21 cellular contexts compared by ENCODE assay signal in the genomic region with DNA sequence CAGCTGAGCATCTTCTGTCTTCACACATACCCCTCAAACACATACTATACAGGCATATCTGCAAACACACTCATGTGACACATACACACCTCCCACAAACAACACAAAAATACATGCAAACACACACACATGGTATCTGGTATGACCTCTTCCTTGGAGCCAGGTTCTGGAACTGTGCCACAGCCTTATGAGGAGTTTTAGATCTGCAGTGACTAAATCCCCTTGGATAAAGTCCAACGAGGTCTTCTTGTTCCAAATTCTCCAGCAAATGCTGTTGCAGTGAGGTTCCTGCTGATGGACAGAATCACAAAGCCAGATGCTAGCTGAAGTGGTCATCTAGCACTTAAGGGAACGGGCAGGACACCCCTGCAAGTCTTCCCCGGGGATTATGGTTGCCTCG.
DNase-seq lines count a peak whose midpoint lies in the region; ATAC-seq and TF ChIP-seq lines count a peak whose summit lies in the region.
"Had no signal": no experiment of that assay in that cellular context is flagged by ENCODE, and none has a peak within 500 bp of the region (broad histone marks: within the 10 kb centered on the region; RNA-seq: fewer than 3 reads in every experiment).

No MANE protein-coding gene starts in this region.

- H3K4me3 ChIP-seq in fibroblast of mammary gland (ENCODE audit: control insufficient read depth, low read depth, low read length) (no peak overlapping the region), skeletal muscle cell (ENCODE audit: low read depth, low read length) (no peak overlapping the region)
- H3K4me3 ChIP-seq: BLaER1 treated with 17β-estradiol and CSF1 and Interleukin-3, amounts not matched to agents 10 nM and 100 nM; prostate gland had no signal

- peak; percentile 14; the same call in 1 of the 3 replicates for ATAC-seq in SK-N-SH treated with all-trans-retinoic acid at 6 μM for 48 hours
- no peak for ATAC-seq in stimulated activated naive CD8-positive, alpha-beta T cell treated with anti-CD3 and anti-CD28 coated beads, Interleukin-15, Interleukin-2, amounts not matched to agents 100 U/mL and 50 U/mL, for 24 hours
- no peak for ATAC-seq in HG03460 (IDR thresholded peaks at IDR 0.05; ENCODE audit: unreplicated experiment)
- ATAC-seq: activated CD8-positive, alpha-beta T cell treated with anti-CD3 and anti-CD28 coated beads for 36 hours; natural killer cell treated with Interleukin-12 subunit alpha and Interleukin-12 subunit beta and Interleukin-15 and Interleukin-18, amount 100 ng/mL, for 72 hours had no signal

- no peak for TF ChIP-seq CTCF in fibroblast of mammary gland (conservative IDR thresholded peaks at IDR 0.05; ENCODE audit: control insufficient read depth, insufficient read depth, low read depth, low read length)

- DNase-seq in DMS79 treated with DMSO at 0.1 percent for 48 hours (lab: John Stamatoyannopoulos, UW) (peak; percentile 61), DMS79 (lab: John Stamatoyannopoulos, UW) (no peak), fibroblast of mammary gland (ENCODE audit: low read depth) (peak; percentile 95), skeletal muscle cell (ENCODE audit: low read depth) (peak; percentile 69), Kasumi-1 (lab: John Stamatoyannopoulos, UW) (no peak)
- no peak for DNase-seq in stimulated activated naive CD8-positive, alpha-beta T cell treated with anti-CD3 and anti-CD28 coated beads, Interleukin-15, Interleukin-2, amounts not matched to agents 100 U/mL and 50 U/mL, for 24 hours
- DNase-seq: 8988T; activated CD8-positive, alpha-beta T cell treated with anti-CD3 and anti-CD28 coated beads for 36 hours; activated naive CD8-positive, alpha-beta T cell treated with anti-CD3 and anti-CD28 coated beads, Interleukin-2, amount 10 ng/mL, durations not matched to agents 7 days and 5 days; DMS153; endodermal cell; H9; NCI-H146; SHP77 treated with DMSO at 0.1 percent for 48 hours; stimulated activated CD4-positive, alpha-beta T cell treated with anti-CD3 and anti-CD28 coated beads, Interleukin-12 subunit alpha, Interleukin-12 subunit beta, amount 100 ng/mL, for 4 hours; stimulated activated naive CD4-positive, alpha-beta T cell had no signal

TF ChIP-seq in SK-N-SH treated with all-trans-retinoic acid at 6 μM for 48 hours, 23 proteins besides CTCF, POLR2A, EP300 and RAD21:
- TF ChIP-seq TOX (CRISPR knock-in tag; IDR thresholded peaks at IDR 0.05; ENCODE audit: borderline replicate concordance) (no peak), ZFP30 (CRISPR knock-in tag; IDR thresholded peaks at IDR 0.05) (no peak), ZNF565 (CRISPR knock-in tag; conservative IDR thresholded peaks at IDR 0.05; ENCODE audit: low read depth) (no peak), ISL1 (CRISPR knock-in tag; IDR thresholded peaks at IDR 0.05) (no peak), PPARA (CRISPR knock-in tag; IDR thresholded peaks at IDR 0.05; ENCODE audit: borderline replicate concordance) (no peak), ZFP3 (CRISPR knock-in tag; IDR thresholded peaks at IDR 0.05) (no peak), TCF4 (CRISPR knock-in tag; IDR thresholded peaks at IDR 0.05; ENCODE audit: borderline replicate concordance) (no peak), ZNF70 (CRISPR knock-in tag; IDR thresholded peaks at IDR 0.05) (no peak), OSR1 (CRISPR knock-in tag; IDR thresholded peaks at IDR 0.05) (no peak), RARB (CRISPR knock-in tag; IDR thresholded peaks at IDR 0.05) (no peak), SNAI2 (CRISPR knock-in tag; IDR thresholded peaks at IDR 0.05) (no peak), ZNF8 (CRISPR knock-in tag; IDR thresholded peaks at IDR 0.05) (no peak), CSDC2 (CRISPR knock-in tag; IDR thresholded peaks at IDR 0.05) (no peak)
- TF ChIP-seq, protein P1, sequence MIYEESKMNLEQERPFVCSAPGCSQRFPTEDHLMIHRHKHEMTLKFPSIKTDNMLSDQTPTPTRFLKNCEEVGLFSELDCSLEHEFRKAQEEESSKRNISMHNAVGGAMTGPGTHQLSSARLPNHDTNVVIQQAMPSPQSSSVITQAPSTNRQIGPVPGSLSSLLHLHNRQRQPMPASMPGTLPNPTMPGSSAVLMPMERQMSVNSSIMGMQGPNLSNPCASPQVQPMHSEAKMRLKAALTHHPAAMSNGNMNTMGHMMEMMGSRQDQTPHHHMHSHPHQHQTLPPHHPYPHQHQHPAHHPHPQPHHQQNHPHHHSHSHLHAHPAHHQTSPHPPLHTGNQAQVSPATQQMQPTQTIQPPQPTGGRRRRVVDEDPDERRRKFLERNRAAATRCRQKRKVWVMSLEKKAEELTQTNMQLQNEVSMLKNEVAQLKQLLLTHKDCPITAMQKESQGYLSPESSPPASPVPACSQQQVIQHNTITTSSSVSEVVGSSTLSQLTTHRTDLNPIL (CRISPR knock-in tag; IDR thresholded peaks at IDR 0.05; ENCODE audit: low read depth): no peak
- TF ChIP-seq, protein P2, sequence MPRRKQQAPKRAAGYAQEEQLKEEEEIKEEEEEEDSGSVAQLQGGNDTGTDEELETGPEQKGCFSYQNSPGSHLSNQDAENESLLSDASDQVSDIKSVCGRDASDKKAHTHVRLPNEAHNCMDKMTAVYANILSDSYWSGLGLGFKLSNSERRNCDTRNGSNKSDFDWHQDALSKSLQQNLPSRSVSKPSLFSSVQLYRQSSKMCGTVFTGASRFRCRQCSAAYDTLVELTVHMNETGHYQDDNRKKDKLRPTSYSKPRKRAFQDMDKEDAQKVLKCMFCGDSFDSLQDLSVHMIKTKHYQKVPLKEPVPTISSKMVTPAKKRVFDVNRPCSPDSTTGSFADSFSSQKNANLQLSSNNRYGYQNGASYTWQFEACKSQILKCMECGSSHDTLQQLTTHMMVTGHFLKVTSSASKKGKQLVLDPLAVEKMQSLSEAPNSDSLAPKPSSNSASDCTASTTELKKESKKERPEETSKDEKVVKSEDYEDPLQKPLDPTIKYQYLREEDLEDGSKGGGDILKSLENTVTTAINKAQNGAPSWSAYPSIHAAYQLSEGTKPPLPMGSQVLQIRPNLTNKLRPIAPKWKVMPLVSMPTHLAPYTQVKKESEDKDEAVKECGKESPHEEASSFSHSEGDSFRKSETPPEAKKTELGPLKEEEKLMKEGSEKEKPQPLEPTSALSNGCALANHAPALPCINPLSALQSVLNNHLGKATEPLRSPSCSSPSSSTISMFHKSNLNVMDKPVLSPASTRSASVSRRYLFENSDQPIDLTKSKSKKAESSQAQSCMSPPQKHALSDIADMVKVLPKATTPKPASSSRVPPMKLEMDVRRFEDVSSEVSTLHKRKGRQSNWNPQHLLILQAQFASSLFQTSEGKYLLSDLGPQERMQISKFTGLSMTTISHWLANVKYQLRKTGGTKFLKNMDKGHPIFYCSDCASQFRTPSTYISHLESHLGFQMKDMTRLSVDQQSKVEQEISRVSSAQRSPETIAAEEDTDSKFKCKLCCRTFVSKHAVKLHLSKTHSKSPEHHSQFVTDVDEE (CRISPR knock-in tag; IDR thresholded peaks at IDR 0.05): no peak
- TF ChIP-seq, protein P3, sequence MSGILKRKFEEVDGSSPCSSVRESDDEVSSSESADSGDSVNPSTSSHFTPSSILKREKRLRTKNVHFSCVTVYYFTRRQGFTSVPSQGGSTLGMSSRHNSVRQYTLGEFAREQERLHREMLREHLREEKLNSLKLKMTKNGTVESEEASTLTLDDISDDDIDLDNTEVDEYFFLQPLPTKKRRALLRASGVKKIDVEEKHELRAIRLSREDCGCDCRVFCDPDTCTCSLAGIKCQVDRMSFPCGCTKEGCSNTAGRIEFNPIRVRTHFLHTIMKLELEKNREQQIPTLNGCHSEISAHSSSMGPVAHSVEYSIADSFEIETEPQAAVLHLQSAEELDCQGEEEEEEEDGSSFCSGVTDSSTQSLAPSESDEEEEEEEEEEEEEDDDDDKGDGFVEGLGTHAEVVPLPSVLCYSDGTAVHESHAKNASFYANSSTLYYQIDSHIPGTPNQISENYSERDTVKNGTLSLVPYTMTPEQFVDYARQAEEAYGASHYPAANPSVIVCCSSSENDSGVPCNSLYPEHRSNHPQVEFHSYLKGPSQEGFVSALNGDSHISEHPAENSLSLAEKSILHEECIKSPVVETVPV (CRISPR knock-in tag; IDR thresholded peaks at IDR 0.05): no peak

Comparison
In these comparisons a context has a peak if more than half of its experiments do, and no peak if none do; other contexts are left out.
1. DNase-seq: peak in DMS79 treated with DMSO at 0.1 percent for 48 hours (single experiment), fibroblast of mammary gland (single experiment) and skeletal muscle cell (single experiment); none in DMS79 (single experiment), stimulated activated naive CD8-positive, alpha-beta T cell treated with anti-CD3 and anti-CD28 coated beads, Interleukin-15, Interleukin-2, amounts not matched to agents 100 U/mL and 50 U/mL, for 24 hours (single experiment) and Kasumi-1 (0 of 2).